Comparison of ENCODE assay signal across 19 cellular contexts in the genomic region with DNA sequence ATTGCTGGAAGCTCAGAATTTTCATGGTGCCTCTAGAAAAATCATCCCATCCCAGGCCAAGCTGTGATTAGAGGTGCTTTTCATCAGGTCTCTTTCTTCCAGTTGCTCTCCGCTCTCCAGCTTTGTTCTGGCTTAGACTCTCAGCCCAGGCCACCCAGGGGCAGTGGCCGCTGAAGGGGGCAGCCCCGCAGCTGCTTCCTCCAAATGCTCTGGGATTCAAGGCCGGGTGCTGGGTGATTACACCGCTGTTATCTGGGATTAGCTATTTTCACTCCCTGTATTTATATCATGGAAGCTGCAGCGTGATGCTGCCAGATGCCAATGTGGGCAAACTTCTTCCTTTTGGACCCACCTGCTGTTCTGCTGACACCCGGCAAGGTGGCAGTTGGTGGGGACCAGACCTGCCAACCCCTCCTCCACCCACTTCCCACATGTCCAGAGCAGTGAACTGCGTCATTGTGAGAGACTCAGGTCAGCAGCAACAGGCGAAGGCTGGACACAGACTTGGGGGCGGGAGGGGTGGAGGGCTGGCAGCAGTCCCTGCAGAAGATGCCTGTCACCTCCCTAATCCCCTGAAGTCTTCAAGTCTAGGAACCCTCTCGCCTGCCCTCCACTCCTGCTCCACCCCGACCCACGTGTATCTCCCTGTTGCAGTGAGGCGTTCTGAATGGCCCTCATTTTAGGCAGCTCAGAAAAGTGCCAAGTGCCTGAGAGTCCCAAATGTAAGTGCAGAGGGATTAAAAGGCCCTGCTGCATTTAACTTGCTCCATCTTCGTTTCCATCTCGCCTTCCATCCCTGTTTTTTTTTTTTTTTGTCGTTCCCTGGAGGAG. TPM values are rescaled to one million over a fixed set of nuclear protein-coding genes. Genes with fewer than 3 reads are reported as not detected.
"Had no signal": no experiment of that assay in that cellular context is flagged by ENCODE, and none has a peak within 500 bp of the region (broad histone marks: within the 10 kb centered on the region; RNA-seq: fewer than 3 reads in every experiment).

No MANE protein-coding gene starts in this region.

- H3K4me3 Mint-ChIP-seq: activated CD4-positive, alpha-beta memory T cell treated with anti-CD3 and anti-CD28 coated beads, Interleukin-2, amount 10 ng/mL, durations not matched to agents 7 days and 5 days; activated naive CD8-positive, alpha-beta T cell treated with anti-CD3 and anti-CD28 coated beads, Interleukin-2, amount 10 ng/mL, durations not matched to agents 7 days and 5 days; activated T-cell treated with anti-CD3 and anti-CD28 coated beads, Interleukin-2, amount 50 U/mL, for 4 hours; stimulated activated naive CD8-positive, alpha-beta T cell treated with anti-CD3 and anti-CD28 coated beads, Interleukin-15, amount 100 ng/mL, for 72 hours had no signal

- H3K27ac ChIP-seq: skin epidermis, upper lobe of left lung, VCaP had no signal

- H3K9me3 Mint-ChIP-seq: activated CD4-positive, alpha-beta memory T cell treated with anti-CD3 and anti-CD28 coated beads, Interleukin-2, amount 10 ng/mL, durations not matched to agents 7 days and 5 days; activated naive CD8-positive, alpha-beta T cell treated with anti-CD3 and anti-CD28 coated beads, Interleukin-2, amount 10 ng/mL, durations not matched to agents 7 days and 5 days; activated T-cell treated with anti-CD3 and anti-CD28 coated beads, Interleukin-2, amount 50 U/mL, for 4 hours had no signal

- H3K4me1 ChIP-seq: upper lobe of left lung had no signal

- H3K9me3 ChIP-seq: upper lobe of left lung had no signal

- H3K27ac Mint-ChIP-seq: activated CD4-positive, alpha-beta memory T cell treated with anti-CD3 and anti-CD28 coated beads, Interleukin-2, amount 10 ng/mL, durations not matched to agents 7 days and 5 days; activated naive CD8-positive, alpha-beta T cell treated with anti-CD3 and anti-CD28 coated beads, Interleukin-2, amount 10 ng/mL, durations not matched to agents 7 days and 5 days; stimulated activated naive CD8-positive, alpha-beta T cell treated with anti-CD3 and anti-CD28 coated beads, Interleukin-15, amount 100 ng/mL, for 72 hours had no signal

- H3K27me3 ChIP-seq: upper lobe of left lung had no signal

- H3K36me3 ChIP-seq: upper lobe of left lung had no signal

- H3K4me3 ChIP-seq: skin epidermis, upper lobe of left lung had no signal

- DNase-seq: activated CD4-positive, alpha-beta memory T cell treated with anti-CD3 and anti-CD28 coated beads, Interleukin-2, amount 10 ng/mL, durations not matched to agents 7 days and 5 days; activated gamma-delta T cell treated with Interleukin-2 at 50 U/mL for 16 hours; activated naive CD8-positive, alpha-beta T cell treated with anti-CD3 and anti-CD28 coated beads, Interleukin-2, amount 10 ng/mL, durations not matched to agents 7 days and 5 days; activated T-cell treated with anti-CD3 and anti-CD28 coated beads, Interleukin-2, amount 50 U/mL, for 4 hours; dermis blood vessel endothelial cell; hippocampal formation; kidney; stimulated activated CD4-positive, alpha-beta T cell treated with anti-CD3 and anti-CD28 coated beads, Interleukin-15, amount 100 ng/mL, for 24 hours; stimulated activated naive CD8-positive, alpha-beta T cell treated with anti-CD3 and anti-CD28 coated beads, Interleukin-15, amount 100 ng/mL, for 72 hours; T-helper 1 cell had no signal

- H3K4me1 Mint-ChIP-seq: activated CD4-positive, alpha-beta memory T cell treated with anti-CD3 and anti-CD28 coated beads, Interleukin-2, amount 10 ng/mL, durations not matched to agents 7 days and 5 days; activated naive CD8-positive, alpha-beta T cell treated with anti-CD3 and anti-CD28 coated beads, Interleukin-2, amount 10 ng/mL, durations not matched to agents 7 days and 5 days; stimulated activated naive CD8-positive, alpha-beta T cell treated with anti-CD3 and anti-CD28 coated beads, Interleukin-15, amount 100 ng/mL, for 72 hours had no signal

- H3K36me3 Mint-ChIP-seq: activated naive CD8-positive, alpha-beta T cell treated with anti-CD3 and anti-CD28 coated beads, Interleukin-2, amount 10 ng/mL, durations not matched to agents 7 days and 5 days had no signal

- ATAC-seq: activated T-cell treated with anti-CD3 and anti-CD28 coated beads, Interleukin-2, amount 50 U/mL, for 4 hours; SK-N-SH treated with all-trans-retinoic acid at 6 μM for 48 hours; stimulated activated naive CD8-positive, alpha-beta T cell treated with anti-CD3 and anti-CD28 coated beads, Interleukin-15, amount 100 ng/mL, for 72 hours had no signal

RNA-seq across cellular contexts. Expression of a gene that starts 34.0 kb away (rescaled TPM):
- total RNA-seq: activated CD4-positive, alpha-beta memory T cell treated with anti-CD3 and anti-CD28 coated beads, Interleukin-2, amount 10 ng/mL, durations not matched to agents 7 days and 5 days; activated naive CD8-positive, alpha-beta T cell treated with anti-CD3 and anti-CD28 coated beads, Interleukin-2, amount 10 ng/mL, durations not matched to agents 7 days and 5 days; activated T-cell treated with anti-CD3 and anti-CD28 coated beads, Interleukin-2, amount 50 U/mL, for 4 hours; cerebellum; dermis blood vessel endothelial cell; kidney; liver; mesenteric fat pad; renal cortical epithelial cell; temporal lobe; upper lobe of left lung had no signal
- polyA plus RNA-seq: liver had no signal
